ENCODE assay signal across 8 cellular contexts in genomic region chr1:9182784-9183257, GRCh38. TPM values are rescaled to one million over a fixed set of nuclear protein-coding genes. Genes with fewer than 3 reads are reported as not detected.
DNase-seq lines count a peak whose midpoint lies in the region; TF ChIP-seq lines count a peak whose summit lies in the region.

No MANE protein-coding gene starts in this region.

- H2AFZ ChIP-seq in parathyroid adenoma = peak overlapping the region; percentile 88

- CTCF ChIA-PET in RWPE1 (lab: Yijun Ruan, JAX) = interaction anchor here (1.0 to 1.7 kb wide), 2 partner anchors 51 to 72 kb away, joined by 3 to 6 read pairs; partner anchors contain the start of gene H6PD

- H3K27ac ChIP-seq in RWPE1 (peak overlapping the region; percentile 71), parathyroid adenoma (no peak overlapping the region)

- POLR2A ChIA-PET in RWPE1 (lab: Yijun Ruan, JAX; ENCODE audit: low non-redundant PET) = no interaction called here

- no peaks in the 10 kb centered on the region for H3K4me1 ChIP-seq in parathyroid adenoma

- H3K4me2 ChIP-seq in parathyroid adenoma (ENCODE audit: low read length) = peak overlapping the region; percentile 96

- DNase-seq in GM12865 (ENCODE audit: low read depth) (peak; percentile 54), RWPE1 (ENCODE audit: low spot score) (no peak), fibroblast of villous mesenchyme (ENCODE audit: low read depth) (no peak), ureter (ENCODE audit: low spot score) (no peak), mesenteric fat pad (ENCODE audit: low spot score) (no peak), NCI-H82 (lab: John Stamatoyannopoulos, UW) (no peak)
- DNase-seq in stimulated activated CD4-positive, alpha-beta T cell treated with anti-CD3 and anti-CD28 coated beads, Interleukin-4, amount 100 ng/mL, for 24 hours = no peak

- H3K4me3 ChIP-seq in GM12865 (ENCODE audit: low read depth, low read length) = peak overlapping the region; percentile 95
- peak overlapping the region; percentile 83 for H3K4me3 ChIP-seq in fibroblast of villous mesenchyme (ENCODE audit: low read depth, low read length)
- H3K4me3 ChIP-seq in parathyroid adenoma (ENCODE audit: low read depth, low read length) = peak overlapping the region; percentile 68

- peaks cover 4% of the 10 kb centered on the region for H3K79me2 ChIP-seq in parathyroid adenoma

- no peaks in the 10 kb centered on the region for H3K9me3 ChIP-seq in parathyroid adenoma (ENCODE audit: control insufficient read depth, low read length)

- no peaks in the 10 kb centered on the region for H3K36me3 ChIP-seq in parathyroid adenoma (ENCODE audit: control insufficient read depth, insufficient read depth, low read length)

- no peaks in the 10 kb centered on the region for H3K27me3 ChIP-seq in parathyroid adenoma (ENCODE audit: control insufficient read depth, insufficient read depth, low read length)

- no peak overlapping the region for H3K9ac ChIP-seq in parathyroid adenoma

- TF ChIP-seq CTCF in GM12865 (IDR thresholded peaks at IDR 0.05; ENCODE audit: insufficient read depth, low read depth, low read length, missing control alignments) = peak; percentile 5
- no peak for TF ChIP-seq CTCF in RWPE1 (conservative IDR thresholded peaks at IDR 0.05; ENCODE audit: low read depth)
- no peak for TF ChIP-seq CTCF in fibroblast of villous mesenchyme (IDR thresholded peaks at IDR 0.05; ENCODE audit: insufficient read depth, low read depth, low read length)
- TF ChIP-seq CTCF in parathyroid adenoma (IDR thresholded peaks at IDR 0.05) = no peak

RNA-seq across cellular contexts. Expression of gene H6PD, which starts 51.8 kb away (rescaled TPM):
- total RNA-seq in fibroblast of villous mesenchyme = 27.2 and 47.4 TPM in 2 replicates
- 70.7 TPM for total RNA-seq in ureter
- 77.6 TPM for total RNA-seq in mesenteric fat pad

RNA-seq across cellular contexts. Expression of gene GPR157, which starts 53.9 kb away (rescaled TPM):
- total RNA-seq in fibroblast of villous mesenchyme (6.1 and 9.5 TPM in 2 replicates), ureter (12.2 TPM), mesenteric fat pad (15.5 TPM)
